1 cellular context compared by ENCODE assay signal in genomic region chr5:125257057-125257970, GRCh38.
TF ChIP-seq lines count a peak whose summit lies in the region.

No MANE protein-coding gene starts in this region.

TF ChIP-seq in GM23338, 12 proteins besides CTCF, POLR2A, EP300 and RAD21 (continued from another document):
- TF ChIP-seq ZNF462 (CRISPR knock-in tag; IDR thresholded peaks at IDR 0.05) (no peak), ZNF114 (CRISPR knock-in tag; IDR thresholded peaks at IDR 0.05) (no peak), ZNF331 (CRISPR knock-in tag; IDR thresholded peaks at IDR 0.05; ENCODE audit: low read depth) (no peak), EZH2phosphoT487 (IDR thresholded peaks at IDR 0.05; ENCODE audit: unreplicated experiment) (no peak), EZH2 (IDR thresholded peaks at IDR 0.05; ENCODE audit: low read depth, unreplicated experiment) (no peak), CREB1 (CRISPR knock-in tag; IDR thresholded peaks at IDR 0.05; ENCODE audit: low read depth) (no peak), JUNB (IDR thresholded peaks at IDR 0.05; ENCODE audit: unreplicated experiment) (no peak)
TF ChIP-seq in GM23338: peak in this region for 0.
